Comparison of ENCODE assay signal across 17 cellular contexts in genomic region chr19:7706662-7707454, GRCh38. TPM values are rescaled to one million over a fixed set of nuclear protein-coding genes. Genes with fewer than 3 reads are reported as not detected.
A peak's percentile ranks its signal among the peaks of the same experiment; 100 is the strongest.
DNase-seq lines count a peak whose midpoint lies in the region; ATAC-seq and TF ChIP-seq lines count a peak whose summit lies in the region.
"Had no signal": no experiment of that assay in that cellular context is flagged by ENCODE, and none has a peak within 500 bp of the region (broad histone marks: within the 10 kb centered on the region; RNA-seq: fewer than 3 reads in every experiment).

No MANE protein-coding gene starts in this region.

- ATAC-seq in T-helper 17 cell (no peak), left ventricle myocardium superior (peak; percentile 57)
- ATAC-seq in stimulated activated effector memory CD8-positive, alpha-beta T cell treated with anti-CD3 and anti-CD28 coated beads, Interleukin-12 subunit alpha, Interleukin-12 subunit beta, amount 100 ng/mL, for 72 hours, result no peak
- ATAC-seq: PC-3 had no signal

- peak overlapping the region; percentile 92 for H3K27ac Mint-ChIP-seq in activated CD4-positive, alpha-beta T cell treated with anti-CD3 and anti-CD28 coated beads, Interleukin-2, amount 10 ng/mL, durations not matched to agents 7 days and 5 days
- H3K27ac Mint-ChIP-seq in T-helper 17 cell, result peak overlapping the region; percentile 95
- H3K27ac Mint-ChIP-seq in stimulated activated effector memory CD8-positive, alpha-beta T cell treated with anti-CD3 and anti-CD28 coated beads, Interleukin-12 subunit alpha, Interleukin-12 subunit beta, amount 100 ng/mL, for 72 hours, result peak overlapping the region; percentile 39
- H3K27ac Mint-ChIP-seq: HFFc6 had no signal

- intact Hi-C loops in left ventricle myocardium superior (cut with micrococcal nuclease), result no loop called here

- peaks cover 7% of the 10 kb centered on the region for H3K27me3 Mint-ChIP-seq in activated CD4-positive, alpha-beta T cell treated with anti-CD3 and anti-CD28 coated beads, Interleukin-2, amount 10 ng/mL, durations not matched to agents 7 days and 5 days
- H3K27me3 Mint-ChIP-seq in T-helper 17 cell, result no peaks in the 10 kb centered on the region

- peaks cover 34% of the 10 kb centered on the region for H3K4me1 Mint-ChIP-seq in activated CD4-positive, alpha-beta T cell treated with anti-CD3 and anti-CD28 coated beads, Interleukin-2, amount 10 ng/mL, durations not matched to agents 7 days and 5 days
- peaks cover 41% of the 10 kb centered on the region for H3K4me1 Mint-ChIP-seq in T-helper 17 cell
- peaks cover 36% of the 10 kb centered on the region for H3K4me1 Mint-ChIP-seq in stimulated activated effector memory CD8-positive, alpha-beta T cell treated with anti-CD3 and anti-CD28 coated beads, Interleukin-12 subunit alpha, Interleukin-12 subunit beta, amount 100 ng/mL, for 72 hours

- H3K9me3 ChIP-seq in T-helper 17 cell (ENCODE audit: control insufficient read depth, low read length, poor library complexity, severe bottlenecking), result no peaks in the 10 kb centered on the region
- H3K9me3 ChIP-seq: esophagus muscularis mucosa, tibial nerve had no signal

- H3K36me3 Mint-ChIP-seq in activated CD4-positive, alpha-beta T cell treated with anti-CD3 and anti-CD28 coated beads, Interleukin-2, amount 10 ng/mL, durations not matched to agents 7 days and 5 days (ENCODE audit: low read depth), result no peaks in the 10 kb centered on the region
- H3K36me3 Mint-ChIP-seq in T-helper 17 cell (ENCODE audit: low read depth), result peaks cover 2% of the 10 kb centered on the region
- peaks cover 8% of the 10 kb centered on the region for H3K36me3 Mint-ChIP-seq in stimulated activated effector memory CD8-positive, alpha-beta T cell treated with anti-CD3 and anti-CD28 coated beads, Interleukin-12 subunit alpha, Interleukin-12 subunit beta, amount 100 ng/mL, for 72 hours

- no peaks in the 10 kb centered on the region for H3K9me3 Mint-ChIP-seq in activated CD4-positive, alpha-beta T cell treated with anti-CD3 and anti-CD28 coated beads, Interleukin-2, amount 10 ng/mL, durations not matched to agents 7 days and 5 days
- H3K9me3 Mint-ChIP-seq in stimulated activated effector memory CD8-positive, alpha-beta T cell treated with anti-CD3 and anti-CD28 coated beads, Interleukin-12 subunit alpha, Interleukin-12 subunit beta, amount 100 ng/mL, for 72 hours, result no peaks in the 10 kb centered on the region
- H3K9me3 Mint-ChIP-seq: HFFc6 had no signal

- TF ChIP-seq CTCF in GM10248 (IDR thresholded peaks at IDR 0.05; ENCODE audit: control extremely low read depth, extremely low read depth, low read depth, missing control alignments), result no peak

- POLR2A ChIA-PET in activated CD4-positive, alpha-beta T cell treated with anti-CD3 and anti-CD28 coated beads, Interleukin-2, amount 10 ng/mL, durations not matched to agents 7 days and 5 days (lab: Charles Lee), result no interaction called here
- POLR2A ChIA-PET in GM10248 (lab: Yijun Ruan, JAX), result no interaction called here

- DNase-seq in activated CD4-positive, alpha-beta T cell treated with anti-CD3 and anti-CD28 coated beads, Interleukin-2, amount 10 ng/mL, durations not matched to agents 7 days and 5 days, result no peak
- DNase-seq in activated CD4-positive, alpha-beta T cell treated with anti-CD3 and anti-CD28 coated beads for 4 hours, result no peak
- no peak for DNase-seq in T-helper 17 cell
- no peak for DNase-seq in left ventricle myocardium superior
- DNase-seq in stimulated activated effector memory CD8-positive, alpha-beta T cell treated with anti-CD3 and anti-CD28 coated beads, Interleukin-12 subunit alpha, Interleukin-12 subunit beta, amount 100 ng/mL, for 72 hours (ENCODE audit: low spot score in 2 of 2), result no peak
- no peak for DNase-seq in stimulated activated naive CD4-positive, alpha-beta T cell (lab: John Stamatoyannopoulos, UW)
- no peak for DNase-seq in GM10248 (ENCODE audit: extremely low spot score)
- no peak for DNase-seq in COR-L47 (lab: John Stamatoyannopoulos, UW)
- DNase-seq: amniotic stem cell, HFFc6, hypothalamus, NCI-H1105, NCI-H446 treated with DMSO at 0.1 percent for 48 hours, occipital lobe, PC-3 had no signal

- H3K4me3 Mint-ChIP-seq in activated CD4-positive, alpha-beta T cell treated with anti-CD3 and anti-CD28 coated beads, Interleukin-2, amount 10 ng/mL, durations not matched to agents 7 days and 5 days, result no peak overlapping the region
- peak overlapping the region; percentile 56 for H3K4me3 Mint-ChIP-seq in T-helper 17 cell
- peak overlapping the region; percentile 56 for H3K4me3 Mint-ChIP-seq in stimulated activated effector memory CD8-positive, alpha-beta T cell treated with anti-CD3 and anti-CD28 coated beads, Interleukin-12 subunit alpha, Interleukin-12 subunit beta, amount 100 ng/mL, for 72 hours
- H3K4me3 Mint-ChIP-seq: HFFc6 had no signal

- CTCF ChIA-PET in activated CD4-positive, alpha-beta T cell treated with anti-CD3 and anti-CD28 coated beads, Interleukin-2, amount 10 ng/mL, durations not matched to agents 7 days and 5 days (lab: Charles Lee), result no interaction called here
- CTCF ChIA-PET in GM10248 (lab: Yijun Ruan, JAX), result interaction anchor here (1.0 to 1.7 kb wide), 2 partner anchors 11 to 18 kb away, joined by 3 to 7 read pairs; no protein-coding TSS in a partner anchor

RNA-seq across cellular contexts. Expression of gene FCER2, which starts 4.9 kb away (rescaled TPM):
- under 1 TPM; 0.23 to 0.30 TPM for total RNA-seq in activated CD4-positive, alpha-beta T cell treated with anti-CD3 and anti-CD28 coated beads, Interleukin-2, amount 10 ng/mL, durations not matched to agents 7 days and 5 days
- total RNA-seq in T-helper 17 cell (1 to 10 TPM in 1 of 2 donors, not detected in 1; 7.0 TPM), left ventricle myocardium superior (0.17 TPM)
- total RNA-seq: HFFc6, occipital lobe, PC-3 had no signal

RNA-seq across cellular contexts. Expression of gene CLEC4G, which starts 25.1 kb away (rescaled TPM):
- total RNA-seq in activated CD4-positive, alpha-beta T cell treated with anti-CD3 and anti-CD28 coated beads, Interleukin-2, amount 10 ng/mL, durations not matched to agents 7 days and 5 days, result not detected
- not detected for total RNA-seq in T-helper 17 cell
- total RNA-seq in left ventricle myocardium superior, result 0.42 TPM
- total RNA-seq: HFFc6, PC-3 had no signal

RNA-seq across cellular contexts. Expression of gene TRAPPC5, which starts 26.2 kb away (rescaled TPM):
- total RNA-seq in activated CD4-positive, alpha-beta T cell treated with anti-CD3 and anti-CD28 coated beads, Interleukin-2, amount 10 ng/mL, durations not matched to agents 7 days and 5 days, result 100 to 1,000 TPM; 105 to 106 TPM
- total RNA-seq in T-helper 17 cell (10 to 100 TPM; 55.5 to 69.8 TPM), left ventricle myocardium superior (111 TPM)

RNA-seq across cellular contexts. Expression of gene MCEMP1, which starts 30.0 kb away (rescaled TPM):
- not detected for total RNA-seq in activated CD4-positive, alpha-beta T cell treated with anti-CD3 and anti-CD28 coated beads, Interleukin-2, amount 10 ng/mL, durations not matched to agents 7 days and 5 days
- under 1 TPM; 0.52 to 0.68 TPM for total RNA-seq in T-helper 17 cell
- 0.72 TPM for total RNA-seq in left ventricle myocardium superior
- total RNA-seq: HFFc6, PC-3 had no signal

RNA-seq across cellular contexts. Expression of gene RETN, which starts 38.0 kb away (rescaled TPM):
- total RNA-seq in activated CD4-positive, alpha-beta T cell treated with anti-CD3 and anti-CD28 coated beads, Interleukin-2, amount 10 ng/mL, durations not matched to agents 7 days and 5 days, result not detected
- total RNA-seq in T-helper 17 cell, result not detected
- total RNA-seq in left ventricle myocardium superior, result not detected
- total RNA-seq: HFFc6, PC-3, tibial nerve had no signal

Comparison
In these comparisons a context has a peak if more than half of its experiments do, and no peak if none do; other contexts are left out.
1. H3K27ac Mint-ChIP-seq: peak in every context shown above with its lines; median percentile 95 in T-helper 17 cell; 92 in activated CD4-positive, alpha-beta T cell treated with anti-CD3 and anti-CD28 coated beads, Interleukin-2, amount 10 ng/mL, durations not matched to agents 7 days and 5 days; 39 in stimulated activated effector memory CD8-positive, alpha-beta T cell treated with anti-CD3 and anti-CD28 coated beads, Interleukin-12 subunit alpha, Interleukin-12 subunit beta, amount 100 ng/mL, for 72 hours.